ENCODE assay signal across 26 cellular contexts in genomic region chr16:2053897-2054296, GRCh38. TPM values are rescaled to one million over a fixed set of nuclear protein-coding genes. Genes with fewer than 3 reads are reported as not detected.
DNase-seq lines count a peak whose midpoint lies in the region; ATAC-seq and TF ChIP-seq lines count a peak whose summit lies in the region.
"Had no signal": no experiment of that assay in that cellular context is flagged by ENCODE, and none has a peak within 500 bp of the region (broad histone marks: within the 10 kb centered on the region; RNA-seq: fewer than 3 reads in every experiment).

No MANE protein-coding gene starts in this region.

- H3K79me1 ChIP-seq in mesenchymal stem cell (replicated peaks; ENCODE audit: low read length, poor library complexity, severe bottlenecking), result peaks cover 23% of the 10 kb centered on the region

- H2BK5ac ChIP-seq in mesenchymal stem cell (ENCODE audit: low read depth, low read length, poor library complexity, severe bottlenecking), result no peak overlapping the region

- H3K14ac ChIP-seq in mesenchymal stem cell (ENCODE audit: low read length in 2 of 2), result no peak overlapping the region

- no peaks in the 10 kb centered on the region for H3K9me3 Mint-ChIP-seq in stimulated activated naive B cell treated with anti-CD40 and anti-IgM and Interleukin-4, amounts not matched to agents 10 μg/mL and 1 μg/mL and 100 μg/mL, for 72 hours
- H3K9me3 Mint-ChIP-seq: CD14-positive monocyte; CD4-positive, alpha-beta memory T cell; CD4-positive, CD25-positive, alpha-beta regulatory T cell; CD8-positive, alpha-beta memory T cell had no signal

- H2BK15ac ChIP-seq in mesenchymal stem cell (ENCODE audit: low read depth, poor library complexity, severe bottlenecking), result no peak overlapping the region

- H3K27me3 Mint-ChIP-seq in stimulated activated naive B cell treated with anti-CD40 and anti-IgM and Interleukin-4, amounts not matched to agents 10 μg/mL and 1 μg/mL and 100 μg/mL, for 72 hours, result no peaks in the 10 kb centered on the region
- H3K27me3 Mint-ChIP-seq: B cell; CD4-positive, alpha-beta memory T cell; CD4-positive, CD25-positive, alpha-beta regulatory T cell; CD8-positive, alpha-beta memory T cell had no signal

- no peak overlapping the region for H2AFZ ChIP-seq in mesenchymal stem cell (ENCODE audit: low read depth, low read length)

- no peak overlapping the region for H3K23ac ChIP-seq in mesenchymal stem cell (ENCODE audit: low read length in 2 of 2)

- intact Hi-C loops in colonic mucosa (cut with DNase I), result no loop called here

- TF ChIP-seq CTCF in VCaP (conservative IDR thresholded peaks at IDR 0.05) (no peak), colonic mucosa (IDR thresholded peaks at IDR 0.05) (no peak)

- no peak overlapping the region for H4K8ac ChIP-seq in mesenchymal stem cell (ENCODE audit: low read length)

- no peak overlapping the region for H3K4me3 ChIP-seq in colonic mucosa
- H3K4me3 ChIP-seq in mesenchymal stem cell (ENCODE audit: insufficient read depth in 1 of 2, low read depth in 1 of 2, low read length in 2 of 2), result no peak overlapping the region
- H3K4me3 ChIP-seq: A549; BLaER1 treated with 17β-estradiol and CSF1 and Interleukin-3, amounts not matched to agents 10 nM and 100 nM; GM12878 had no signal

- no peak for ATAC-seq in stimulated activated naive B cell treated with anti-CD40 and anti-IgM and Interleukin-4, amounts not matched to agents 10 μg/mL and 1 μg/mL and 100 μg/mL, for 72 hours (replicated peaks)
- ATAC-seq in HG03139 (IDR thresholded peaks at IDR 0.05; ENCODE audit: unreplicated experiment) (no peak), HG02759 (IDR thresholded peaks at IDR 0.05; ENCODE audit: unreplicated experiment) (no peak)
- ATAC-seq: A549, GM12878 had no signal

- H3K27me3 ChIP-seq in colonic mucosa, result no peaks in the 10 kb centered on the region
- no peaks in the 10 kb centered on the region for H3K27me3 ChIP-seq in mesenchymal stem cell (ENCODE audit: control insufficient read depth in 1 of 2, insufficient read depth in 1 of 2, low read length in 2 of 2)
- H3K27me3 ChIP-seq: BLaER1 treated with 17β-estradiol and CSF1 and Interleukin-3, amounts not matched to agents 10 nM and 100 nM had no signal

- peak overlapping the region; percentile 5 for H3K4me2 ChIP-seq in mesenchymal stem cell (ENCODE audit: low read length, poor library complexity, severe bottlenecking)
- H3K4me2 ChIP-seq: A549; BLaER1 treated with 17β-estradiol and CSF1 and Interleukin-3, amounts not matched to agents 10 nM and 100 nM had no signal

- H3K27ac Mint-ChIP-seq in stimulated activated naive B cell treated with anti-CD40 and anti-IgM and Interleukin-4, amounts not matched to agents 10 μg/mL and 1 μg/mL and 100 μg/mL, for 72 hours, result peak overlapping the region; percentile 56
- H3K27ac Mint-ChIP-seq: B cell; CD4-positive, alpha-beta memory T cell; CD4-positive, CD25-positive, alpha-beta regulatory T cell; CD8-positive, alpha-beta memory T cell had no signal

- WGBS in mesenchymal stem cell, result 94% methylated on average over 17 of the region's 17 CpGs

- H3K9me3 ChIP-seq in colonic mucosa, result no peaks in the 10 kb centered on the region
- no peaks in the 10 kb centered on the region for H3K9me3 ChIP-seq in mesenchymal stem cell (ENCODE audit: control insufficient read depth, low read length)
- H3K9me3 ChIP-seq: A549; BLaER1 treated with 17β-estradiol and CSF1 and Interleukin-3, amounts not matched to agents 10 nM and 100 nM had no signal

- H2BK120ac ChIP-seq in mesenchymal stem cell (ENCODE audit: low read depth, low read length), result no peak overlapping the region

- no peak overlapping the region for H3K4ac ChIP-seq in mesenchymal stem cell (ENCODE audit: low read depth in 1 of 2, low read length in 2 of 2)

- H3K27ac ChIP-seq in VCaP (peak overlapping the region; percentile 78), colonic mucosa (no peak overlapping the region), mesenchymal stem cell (ENCODE audit: low read length, poor library complexity, severe bottlenecking) (peak overlapping the region; percentile 52)
- H3K27ac ChIP-seq: A549; BLaER1 treated with 17β-estradiol and CSF1 and Interleukin-3, amounts not matched to agents 10 nM and 100 nM had no signal

- H3K4me3 Mint-ChIP-seq in stimulated activated naive B cell treated with anti-CD40 and anti-IgM and Interleukin-4, amounts not matched to agents 10 μg/mL and 1 μg/mL and 100 μg/mL, for 72 hours, result no peak overlapping the region
- H3K4me3 Mint-ChIP-seq: B cell; CD14-positive monocyte; CD4-positive, alpha-beta memory T cell had no signal

- peaks cover 11% of the 10 kb centered on the region for H3K4me1 ChIP-seq in colonic mucosa
- H3K4me1 ChIP-seq in mesenchymal stem cell (ENCODE audit: control insufficient read depth, insufficient read depth, low read depth, low read length), result peaks cover 50% of the 10 kb centered on the region

- H2BK12ac ChIP-seq in mesenchymal stem cell (ENCODE audit: low read length in 2 of 2), result no peak overlapping the region

- H4K91ac ChIP-seq in mesenchymal stem cell (ENCODE audit: low read length), result no peak overlapping the region

- peaks cover 6% of the 10 kb centered on the region for H3K36me3 ChIP-seq in colonic mucosa
- H3K36me3 ChIP-seq in mesenchymal stem cell (ENCODE audit: control insufficient read depth in 1 of 2, insufficient read depth in 2 of 2, low read depth in 1 of 2, low read length in 2 of 2), result peaks cover 64 to 81% of the 10 kb centered on the region in 2 experiments

- DNase-seq in colonic mucosa (no peak), mesenchymal stem cell (no peak), NCI-H2029 (lab: John Stamatoyannopoulos, UW) (no peak), H4 (ENCODE audit: low spot score) (no peak)
- no peak for DNase-seq in stimulated activated naive B cell treated with anti-CD40 and anti-IgM and Interleukin-4, amounts not matched to agents 10 μg/mL and 1 μg/mL and 100 μg/mL, for 72 hours
- DNase-seq: AML-193; CD4-positive, alpha-beta memory T cell; CD4-positive, CD25-positive, alpha-beta regulatory T cell; CD8-positive, alpha-beta memory T cell; COR-L47; DMS 273 treated with DMSO at 0.1 percent for 48 hours; DMS153; DMS79; DND-41; EL; GDM1 had no signal

- H3K36me3 Mint-ChIP-seq in stimulated activated naive B cell treated with anti-CD40 and anti-IgM and Interleukin-4, amounts not matched to agents 10 μg/mL and 1 μg/mL and 100 μg/mL, for 72 hours, result peaks cover 33 to 44% of the 10 kb centered on the region in 2 donors

- peak overlapping the region; percentile 3 for H2AK5ac ChIP-seq in mesenchymal stem cell (ENCODE audit: low read length, severe bottlenecking)

- H3K4me1 Mint-ChIP-seq in stimulated activated naive B cell treated with anti-CD40 and anti-IgM and Interleukin-4, amounts not matched to agents 10 μg/mL and 1 μg/mL and 100 μg/mL, for 72 hours, result peaks cover 1 to 3% of the 10 kb centered on the region in 2 donors
- H3K4me1 Mint-ChIP-seq: B cell had no signal

- H3K9ac ChIP-seq in colonic mucosa (ENCODE audit: low read depth in 2 of 2, low read length in 2 of 2) (peak overlapping the region; percentile 58 to 61), mesenchymal stem cell (ENCODE audit: low read length) (no peak overlapping the region)

- no peak overlapping the region for H3K18ac ChIP-seq in mesenchymal stem cell (ENCODE audit: low read depth in 1 of 2, low read length in 2 of 2)

RNA-seq across cellular contexts. Expression of gene TSC2, which starts 6.1 kb away (rescaled TPM):
- total RNA-seq in colonic mucosa, result 100 to 1,000 TPM in 1 of 2 donors, 10 to 100 TPM in 1; 75.3 to 143 TPM
- 55.7 TPM for polyA plus RNA-seq in mesenchymal stem cell (2013, experiment 1 of 2)
- 59.1 TPM for polyA plus RNA-seq in mesenchymal stem cell (2013, experiment 2 of 2)
- total RNA-seq in H4 (2014; rRNA removed; shearing (Covaris generic)), result 11.0 and 15.6 TPM in 2 replicates

RNA-seq across cellular contexts. Expression of gene NTHL1, which starts 6.3 kb away (rescaled TPM):
- total RNA-seq in colonic mucosa, result 10 to 100 TPM; 30.1 to 96.8 TPM
- 16.3 TPM for polyA plus RNA-seq in mesenchymal stem cell (2013, experiment 1 of 2)
- polyA plus RNA-seq in mesenchymal stem cell (2013, experiment 2 of 2), result 16.9 TPM
- 28.2 and 42.3 TPM in 2 replicates for total RNA-seq in H4 (2014; rRNA removed; shearing (Covaris generic))

RNA-seq across cellular contexts. Expression of gene NHERF2, which starts 27.2 kb away (rescaled TPM):
- total RNA-seq in colonic mucosa, result 10 to 100 TPM; 64.0 to 77.9 TPM
- 64.6 TPM for polyA plus RNA-seq in mesenchymal stem cell (2013, experiment 1 of 2)
- 62.5 TPM for polyA plus RNA-seq in mesenchymal stem cell (2013, experiment 2 of 2)
- total RNA-seq in H4 (2014; rRNA removed; shearing (Covaris generic)), result 33.1 and 33.7 TPM in 2 replicates

RNA-seq across cellular contexts. Expression of gene NPW, which starts 34.3 kb away (rescaled TPM):
- total RNA-seq in colonic mucosa, result 1 to 10 TPM; 3.5 to 3.8 TPM
- 0.59 TPM for polyA plus RNA-seq in mesenchymal stem cell (2013, experiment 1 of 2)
- polyA plus RNA-seq in mesenchymal stem cell (2013, experiment 2 of 2), result 0.71 TPM
- 2.7 TPM in 1 of 2 replicates, not detected in the other for total RNA-seq in H4 (2014; rRNA removed; shearing (Covaris generic))
- total RNA-seq: A172; CD4-positive, alpha-beta memory T cell; CD4-positive, CD25-positive, alpha-beta regulatory T cell; G401 had no signal
- polyA plus RNA-seq: CD14-positive monocyte; CD4-positive, alpha-beta memory T cell; CD4-positive, CD25-positive, alpha-beta regulatory T cell; CD8-positive, alpha-beta memory T cell had no signal

RNA-seq across cellular contexts. Expression of gene ZNF598, which starts 44.3 kb away (rescaled TPM):
- 10 to 100 TPM; 45.4 to 64.3 TPM for total RNA-seq in colonic mucosa
- 23.8 TPM for polyA plus RNA-seq in mesenchymal stem cell (2013, experiment 1 of 2)
- 21.1 TPM for polyA plus RNA-seq in mesenchymal stem cell (2013, experiment 2 of 2)
- total RNA-seq in H4 (2014; rRNA removed; shearing (Covaris generic)), result 5.5 and 10.4 TPM in 2 replicates
